ENCODE assay signal across 2 cellular contexts in the genomic region with DNA sequence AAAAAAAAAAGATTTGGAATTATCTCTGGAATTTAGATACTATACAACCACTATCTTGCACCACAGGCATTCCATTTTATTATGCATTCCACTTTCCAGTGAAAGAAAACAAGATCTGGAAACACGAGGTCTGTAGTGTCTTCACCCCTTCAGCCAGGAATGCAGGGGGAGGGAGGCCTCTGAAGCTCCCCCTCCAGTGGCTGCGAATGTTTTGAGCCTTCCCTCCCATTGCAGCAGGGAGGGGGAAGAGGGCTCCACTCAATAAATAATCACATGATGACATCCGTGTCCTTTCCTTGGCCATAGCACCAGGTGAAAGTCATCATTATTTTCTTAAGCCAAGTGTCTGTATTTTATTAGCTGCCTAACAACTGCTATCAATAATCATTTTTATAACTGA.
TF ChIP-seq lines count a peak whose summit lies in the region.

No MANE protein-coding gene starts in this region.

TF ChIP-seq in GM23338, 12 proteins besides CTCF, POLR2A, EP300 and RAD21 (continues in another document):
- TF ChIP-seq CREB1 (CRISPR knock-in tag; IDR thresholded peaks at IDR 0.05; ENCODE audit: low read depth) (no peak), STAT1 (IDR thresholded peaks at IDR 0.05; ENCODE audit: unreplicated experiment) (no peak), EZH2 (IDR thresholded peaks at IDR 0.05; ENCODE audit: low read depth, unreplicated experiment) (no peak), EZH2phosphoT487 (IDR thresholded peaks at IDR 0.05; ENCODE audit: unreplicated experiment) (no peak), ZNF331 (CRISPR knock-in tag; IDR thresholded peaks at IDR 0.05; ENCODE audit: low read depth) (no peak), NANOG (IDR thresholded peaks at IDR 0.05; ENCODE audit: borderline replicate concordance) (no peak), POLR2AphosphoS5 (IDR thresholded peaks at IDR 0.05; ENCODE audit: low read depth) (no peak), JUNB (IDR thresholded peaks at IDR 0.05; ENCODE audit: unreplicated experiment) (no peak)
- TF ChIP-seq, protein P1, sequence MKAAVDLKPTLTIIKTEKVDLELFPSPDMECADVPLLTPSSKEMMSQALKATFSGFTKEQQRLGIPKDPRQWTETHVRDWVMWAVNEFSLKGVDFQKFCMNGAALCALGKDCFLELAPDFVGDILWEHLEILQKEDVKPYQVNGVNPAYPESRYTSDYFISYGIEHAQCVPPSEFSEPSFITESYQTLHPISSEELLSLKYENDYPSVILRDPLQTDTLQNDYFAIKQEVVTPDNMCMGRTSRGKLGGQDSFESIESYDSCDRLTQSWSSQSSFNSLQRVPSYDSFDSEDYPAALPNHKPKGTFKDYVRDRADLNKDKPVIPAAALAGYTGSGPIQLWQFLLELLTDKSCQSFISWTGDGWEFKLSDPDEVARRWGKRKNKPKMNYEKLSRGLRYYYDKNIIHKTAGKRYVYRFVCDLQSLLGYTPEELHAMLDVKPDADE (IDR thresholded peaks at IDR 0.05): no peak
- TF ChIP-seq, protein P2, sequence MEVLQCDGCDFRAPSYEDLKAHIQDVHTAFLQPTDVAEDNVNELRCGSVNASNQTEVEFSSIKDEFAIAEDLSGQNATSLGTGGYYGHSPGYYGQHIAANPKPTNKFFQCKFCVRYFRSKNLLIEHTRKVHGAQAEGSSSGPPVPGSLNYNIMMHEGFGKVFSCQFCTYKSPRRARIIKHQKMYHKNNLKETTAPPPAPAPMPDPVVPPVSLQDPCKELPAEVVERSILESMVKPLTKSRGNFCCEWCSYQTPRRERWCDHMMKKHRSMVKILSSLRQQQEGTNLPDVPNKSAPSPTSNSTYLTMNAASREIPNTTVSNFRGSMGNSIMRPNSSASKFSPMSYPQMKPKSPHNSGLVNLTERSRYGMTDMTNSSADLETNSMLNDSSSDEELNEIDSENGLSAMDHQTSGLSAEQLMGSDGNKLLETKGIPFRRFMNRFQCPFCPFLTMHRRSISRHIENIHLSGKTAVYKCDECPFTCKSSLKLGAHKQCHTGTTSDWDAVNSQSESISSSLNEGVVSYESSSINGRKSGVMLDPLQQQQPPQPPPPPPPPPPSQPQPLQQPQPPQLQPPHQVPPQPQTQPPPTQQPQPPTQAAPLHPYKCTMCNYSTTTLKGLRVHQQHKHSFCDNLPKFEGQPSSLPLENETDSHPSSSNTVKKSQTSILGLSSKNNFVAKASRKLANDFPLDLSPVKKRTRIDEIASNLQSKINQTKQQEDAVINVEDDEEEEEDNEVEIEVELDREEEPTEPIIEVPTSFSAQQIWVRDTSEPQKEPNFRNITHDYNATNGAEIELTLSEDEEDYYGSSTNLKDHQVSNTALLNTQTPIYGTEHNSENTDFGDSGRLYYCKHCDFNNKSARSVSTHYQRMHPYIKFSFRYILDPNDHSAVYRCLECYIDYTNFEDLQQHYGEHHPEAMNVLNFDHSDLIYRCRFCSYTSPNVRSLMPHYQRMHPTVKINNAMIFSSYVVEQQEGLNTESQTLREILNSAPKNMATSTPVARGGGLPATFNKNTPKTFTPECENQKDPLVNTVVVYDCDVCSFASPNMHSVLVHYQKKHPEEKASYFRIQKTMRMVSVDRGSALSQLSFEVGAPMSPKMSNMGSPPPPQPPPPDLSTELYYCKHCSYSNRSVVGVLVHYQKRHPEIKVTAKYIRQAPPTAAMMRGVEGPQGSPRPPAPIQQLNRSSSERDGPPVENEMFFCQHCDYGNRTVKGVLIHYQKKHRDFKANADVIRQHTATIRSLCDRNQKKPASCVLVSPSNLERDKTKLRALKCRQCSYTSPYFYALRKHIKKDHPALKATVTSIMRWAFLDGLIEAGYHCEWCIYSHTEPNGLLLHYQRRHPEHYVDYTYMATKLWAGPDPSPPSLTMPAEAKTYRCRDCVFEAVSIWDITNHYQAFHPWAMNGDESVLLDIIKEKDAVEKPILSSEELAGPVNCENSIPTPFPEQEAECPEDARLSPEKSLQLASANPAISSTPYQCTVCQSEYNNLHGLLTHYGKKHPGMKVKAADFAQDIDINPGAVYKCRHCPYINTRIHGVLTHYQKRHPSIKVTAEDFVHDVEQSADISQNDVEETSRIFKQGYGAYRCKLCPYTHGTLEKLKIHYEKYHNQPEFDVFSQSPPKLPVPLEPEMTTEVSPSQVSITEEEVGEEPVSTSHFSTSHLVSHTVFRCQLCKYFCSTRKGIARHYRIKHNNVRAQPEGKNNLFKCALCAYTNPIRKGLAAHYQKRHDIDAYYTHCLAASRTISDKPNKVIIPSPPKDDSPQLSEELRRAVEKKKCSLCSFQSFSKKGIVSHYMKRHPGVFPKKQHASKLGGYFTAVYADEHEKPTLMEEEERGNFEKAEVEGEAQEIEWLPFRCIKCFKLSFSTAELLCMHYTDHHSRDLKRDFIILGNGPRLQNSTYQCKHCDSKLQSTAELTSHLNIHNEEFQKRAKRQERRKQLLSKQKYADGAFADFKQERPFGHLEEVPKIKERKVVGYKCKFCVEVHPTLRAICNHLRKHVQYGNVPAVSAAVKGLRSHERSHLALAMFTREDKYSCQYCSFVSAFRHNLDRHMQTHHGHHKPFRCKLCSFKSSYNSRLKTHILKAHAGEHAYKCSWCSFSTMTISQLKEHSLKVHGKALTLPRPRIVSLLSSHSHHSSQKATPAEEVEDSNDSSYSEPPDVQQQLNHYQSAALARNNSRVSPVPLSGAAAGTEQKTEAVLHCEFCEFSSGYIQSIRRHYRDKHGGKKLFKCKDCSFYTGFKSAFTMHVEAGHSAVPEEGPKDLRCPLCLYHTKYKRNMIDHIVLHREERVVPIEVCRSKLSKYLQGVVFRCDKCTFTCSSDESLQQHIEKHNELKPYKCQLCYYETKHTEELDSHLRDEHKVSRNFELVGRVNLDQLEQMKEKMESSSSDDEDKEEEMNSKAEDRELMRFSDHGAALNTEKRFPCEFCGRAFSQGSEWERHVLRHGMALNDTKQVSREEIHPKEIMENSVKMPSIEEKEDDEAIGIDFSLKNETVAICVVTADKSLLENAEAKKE (CRISPR knock-in tag; IDR thresholded peaks at IDR 0.05): no peak

TF ChIP-seq in K562, 482 proteins besides CTCF, POLR2A, EP300 and RAD21:
- TF ChIP-seq TCF7 (IDR thresholded peaks at IDR 0.05; ENCODE audit: borderline replicate concordance): no peak
- TF ChIP-seq, protein P3, sequence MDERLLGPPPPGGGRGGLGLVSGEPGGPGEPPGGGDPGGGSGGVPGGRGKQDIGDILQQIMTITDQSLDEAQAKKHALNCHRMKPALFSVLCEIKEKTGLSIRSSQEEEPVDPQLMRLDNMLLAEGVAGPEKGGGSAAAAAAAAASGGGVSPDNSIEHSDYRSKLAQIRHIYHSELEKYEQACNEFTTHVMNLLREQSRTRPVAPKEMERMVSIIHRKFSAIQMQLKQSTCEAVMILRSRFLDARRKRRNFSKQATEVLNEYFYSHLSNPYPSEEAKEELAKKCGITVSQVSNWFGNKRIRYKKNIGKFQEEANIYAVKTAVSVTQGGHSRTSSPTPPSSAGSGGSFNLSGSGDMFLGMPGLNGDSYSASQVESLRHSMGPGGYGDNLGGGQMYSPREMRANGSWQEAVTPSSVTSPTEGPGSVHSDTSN (CRISPR knock-in tag; IDR thresholded peaks at IDR 0.05; ENCODE audit: low read depth): no peak
- TF ChIP-seq, protein P3 (tag; conservative IDR thresholded peaks at IDR 0.05; ENCODE audit: low read depth): 0 out of 2 replicates have a peak, but pooled peaks have one; percentile 14
